Comparison of ENCODE assay signal across 8 cellular contexts in genomic region chr1:109740615-109741373, GRCh38. TPM values are rescaled to one million over a fixed set of nuclear protein-coding genes. Genes with fewer than 3 reads are reported as not detected.
A peak's percentile ranks its signal among the peaks of the same experiment; 100 is the strongest.
DNase-seq lines count a peak whose midpoint lies in the region; ATAC-seq lines count a peak whose summit lies in the region.

Gene GSTM3, minus strand, starts transcription at chr1:109741038. Its CDS starts 751 bp downstream, at chr1:109740287.

- H3K36me3 ChIP-seq in iPS-18a (ENCODE audit: control insufficient read depth, low read depth, low read length): no peaks in the 10 kb centered on the region

- H3K4me1 ChIP-seq in iPS-18a (ENCODE audit: control insufficient read depth, low read depth, low read length): no peaks in the 10 kb centered on the region

- no peak within 1 kb of the TSS for H3K27ac ChIP-seq in adipose tissue (ENCODE audit: low read depth, low read length)
- no peak within 1 kb of the TSS for H3K27ac ChIP-seq in iPS-18a (ENCODE audit: low read length)
- H3K27ac ChIP-seq in skin epidermis: peak within 1 kb of the TSS in 16 of 21 experiments; percentile 5 to 81 (median 58)

- peak within 1 kb of the TSS; percentile 33 for H3K9ac ChIP-seq in iPS-18a (ENCODE audit: low read length)

- no peaks in the 10 kb centered on the region for H3K9me3 ChIP-seq in iPS-18a (ENCODE audit: control insufficient read depth, low read depth, low read length)

- WGBS in adipose tissue, 3 donors: 2 to 15% (median 11%) methylated on average over 10 of the region's 10 CpGs

- peak; percentile 21 for ATAC-seq in HG03066 (IDR thresholded peaks at IDR 0.05; ENCODE audit: low read depth, unreplicated experiment)

- H3K4me3 ChIP-seq in iPS-18a (ENCODE audit: low read length) (peak within 1 kb of the TSS; percentile 65), skin epidermis (peak within 1 kb of the TSS; percentile 42 to 70 (median 52))

- H3K27me3 ChIP-seq in iPS-18a (ENCODE audit: control insufficient read depth, insufficient read depth, low read length): peaks cover 55% of the 10 kb centered on the region

- DNase-seq in A172 (ENCODE audit: low spot score) (no peak), HuH-7 (ENCODE audit: low spot score) (no peak), NCI-H524 treated with DMSO at 0.1 percent for 48 hours (lab: John Stamatoyannopoulos, UW) (no peak)
- no peak for DNase-seq in activated CD4-positive, alpha-beta T cell treated with anti-CD3 and anti-CD28 coated beads for 48 hours

RNA-seq across cellular contexts. Expression of gene GSTM3, which starts in this region (rescaled TPM):
- total RNA-seq in A172 (2014; rRNA removed; shearing (Covaris generic)): 40.8 and 49.2 TPM in 2 replicates
- 100 to 1,000 TPM in 1 of 3 donors, 10 to 100 TPM in 2; 38.6 to 215 (median 51.8) TPM for polyA plus RNA-seq in adipose tissue

Comparison
In these comparisons a context has a peak if more than half of its experiments do, and no peak if none do; other contexts are left out.
1. H3K27ac ChIP-seq: peak in skin epidermis (16 of 21); none in adipose tissue (single experiment) and iPS-18a (single experiment).